In genomic region chr5:161446655-161447054, GRCh38 we compare ENCODE assay signal across 18 cellular contexts.
"Had no signal": no experiment of that assay in that cellular context is flagged by ENCODE, and none has a peak within 500 bp of the region (broad histone marks: within the 10 kb centered on the region; RNA-seq: fewer than 3 reads in every experiment).

No MANE protein-coding gene starts in this region.

- H3K27me3 Mint-ChIP-seq: naive thymus-derived CD8-positive, alpha-beta T cell; stimulated activated memory B cell treated with anti-CD40 and anti-IgM and Interleukin-4, amounts not matched to agents 10 μg/mL and 1 μg/mL and 100 μg/mL, for 72 hours; type B pancreatic cell had no signal

- H3K36me3 Mint-ChIP-seq: naive thymus-derived CD8-positive, alpha-beta T cell; stimulated activated memory B cell treated with anti-CD40 and anti-IgM and Interleukin-4, amounts not matched to agents 10 μg/mL and 1 μg/mL and 100 μg/mL, for 72 hours; type B pancreatic cell had no signal

- H3K9me3 Mint-ChIP-seq: nephron progenitor cell; stimulated activated memory B cell treated with anti-CD40 and anti-IgM and Interleukin-4, amounts not matched to agents 10 μg/mL and 1 μg/mL and 100 μg/mL, for 72 hours; type B pancreatic cell had no signal

- DNase-seq: cortex of kidney; effector CD4-positive, alpha-beta T cell; foreskin fibroblast; gastrocnemius medialis; head of caudate nucleus; left ventricle myocardium superior; lower lobe of right lung; naive thymus-derived CD8-positive, alpha-beta T cell; nephron progenitor cell; nucleus accumbens; ovary; stimulated activated CD4-positive, alpha-beta T cell treated with anti-CD3 and anti-CD28 coated beads, Interleukin-4, amount 100 ng/mL, for 4 hours; stimulated activated naive CD8-positive, alpha-beta T cell treated with anti-CD3 and anti-CD28 coated beads, Interleukin-15, Interleukin-2, amounts not matched to agents 100 U/mL and 50 U/mL, for 24 hours; substantia nigra; testis; tibial artery had no signal

- H3K4me1 Mint-ChIP-seq: naive thymus-derived CD8-positive, alpha-beta T cell; nephron progenitor cell; stimulated activated memory B cell treated with anti-CD40 and anti-IgM and Interleukin-4, amounts not matched to agents 10 μg/mL and 1 μg/mL and 100 μg/mL, for 72 hours had no signal

- H3K27ac Mint-ChIP-seq: naive thymus-derived CD8-positive, alpha-beta T cell; nephron progenitor cell; stimulated activated memory B cell treated with anti-CD40 and anti-IgM and Interleukin-4, amounts not matched to agents 10 μg/mL and 1 μg/mL and 100 μg/mL, for 72 hours; type B pancreatic cell had no signal

- H3K4me3 Mint-ChIP-seq: naive thymus-derived CD8-positive, alpha-beta T cell; nephron progenitor cell; stimulated activated memory B cell treated with anti-CD40 and anti-IgM and Interleukin-4, amounts not matched to agents 10 μg/mL and 1 μg/mL and 100 μg/mL, for 72 hours; type B pancreatic cell had no signal
